ENCODE assay signal across 8 cellular contexts in the genomic region with DNA sequence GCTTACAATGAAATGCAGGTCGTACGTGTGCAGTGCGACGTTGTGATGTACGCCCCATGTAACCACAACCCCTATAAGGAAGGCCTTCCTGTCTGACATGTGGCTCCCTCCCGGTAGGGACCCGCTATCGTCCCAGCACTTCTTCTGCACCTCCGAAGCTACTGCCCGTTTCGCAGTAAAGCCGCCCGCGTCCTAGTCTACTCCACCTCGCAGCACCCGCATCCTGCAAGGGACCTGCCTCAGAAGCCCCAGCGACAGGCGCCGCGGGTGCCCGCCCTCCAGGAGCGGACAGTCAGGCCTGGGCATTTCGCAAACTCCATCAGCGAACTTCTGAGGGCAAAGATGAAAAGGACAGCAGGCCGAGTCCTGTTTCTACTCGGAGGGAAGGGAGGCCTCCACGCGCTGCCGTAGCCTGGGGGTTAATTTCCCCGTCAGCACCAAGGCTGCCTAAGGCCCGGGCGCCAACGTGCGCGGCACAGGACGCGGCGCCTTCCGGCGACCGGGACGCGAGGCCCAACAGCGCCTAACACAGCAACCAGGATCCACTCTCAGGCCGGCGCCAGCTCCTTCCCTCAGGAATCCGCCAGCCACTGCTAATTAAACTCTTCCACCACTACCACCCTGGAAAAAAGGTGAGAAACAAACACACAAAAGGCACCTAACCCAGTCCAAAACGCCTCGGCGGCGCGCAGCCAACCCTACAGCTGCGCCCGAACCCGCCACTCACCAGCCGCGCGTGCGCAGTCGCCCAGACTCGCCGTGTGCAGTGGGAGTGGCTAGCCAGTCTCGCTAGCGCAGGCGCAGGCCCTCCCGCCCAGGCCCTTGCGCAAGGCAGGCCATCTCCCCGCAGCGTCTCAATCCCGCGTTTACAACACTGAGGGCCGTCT. TPM values are rescaled to one million over a fixed set of nuclear protein-coding genes. Genes with fewer than 3 reads are reported as not detected.
DNase-seq lines count a peak whose midpoint lies in the region; ATAC-seq and TF ChIP-seq lines count a peak whose summit lies in the region.

A gene with protein sequence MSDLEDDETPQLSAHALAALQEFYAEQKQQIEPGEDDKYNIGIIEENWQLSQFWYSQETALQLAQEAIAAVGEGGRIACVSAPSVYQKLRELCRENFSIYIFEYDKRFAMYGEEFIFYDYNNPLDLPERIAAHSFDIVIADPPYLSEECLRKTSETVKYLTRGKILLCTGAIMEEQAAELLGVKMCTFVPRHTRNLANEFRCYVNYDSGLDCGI (minus strand): TSS at position 768 of the 887 bp plus-strand sequence. CDS start 16,363 bp downstream, outside the sequence.

- H3K36me3 ChIP-seq in DOHH2 (ENCODE audit: control insufficient read depth, low read length), result peaks cover 45% of the 10 kb centered on the region
- peaks cover 13% of the 10 kb centered on the region for H3K36me3 ChIP-seq in GM23248 (ENCODE audit: low read depth)
- no peaks in the 10 kb centered on the region for H3K36me3 ChIP-seq in fibroblast of lung (ENCODE audit: control insufficient read depth, insufficient read depth, low read length)
- peaks cover 0 to 5% (median 0%) of the 10 kb centered on the region in 3 experiments for H3K36me3 ChIP-seq in naive thymus-derived CD4-positive, alpha-beta T cell (ENCODE audit: control insufficient read depth in 2 of 3, insufficient read depth in 3 of 3, low read length in 3 of 3)

- peaks cover 0 to 24% (median 9%) of the 10 kb centered on the region in 11 donors for H3K9me3 Mint-ChIP-seq in naive thymus-derived CD4-positive, alpha-beta T cell
- peaks cover 7% of the 10 kb centered on the region for H3K9me3 Mint-ChIP-seq in stimulated activated memory B cell treated with anti-CD40 and anti-IgM and Interleukin-4, amounts not matched to agents 10 μg/mL and 1 μg/mL and 100 μg/mL, for 72 hours

- peaks cover 22% of the 10 kb centered on the region for H3F3A ChIP-seq in DOHH2 (ENCODE audit: control insufficient read depth, insufficient read depth)
- H3F3A ChIP-seq in GM23248 (ENCODE audit: insufficient read depth), result 0 out of 2 replicates have a peak, but pooled peaks cover 9% of the 10 kb centered on the region

- peak within 1 kb of the TSS; percentile 85 to 99 (median 94) for H3K4me3 Mint-ChIP-seq in naive thymus-derived CD4-positive, alpha-beta T cell
- peak within 1 kb of the TSS; percentile 93 for H3K4me3 Mint-ChIP-seq in stimulated activated memory B cell treated with anti-CD40 and anti-IgM and Interleukin-4, amounts not matched to agents 10 μg/mL and 1 μg/mL and 100 μg/mL, for 72 hours

- no peaks in the 10 kb centered on the region for H3K27me3 ChIP-seq in DOHH2 (ENCODE audit: control insufficient read depth, low read length)
- H3K27me3 ChIP-seq in GM23248 (replicated peaks; ENCODE audit: insufficient read depth), result no peaks in the 10 kb centered on the region
- H3K27me3 ChIP-seq in fibroblast of lung (ENCODE audit: control insufficient read depth, insufficient read depth, low read length), result no peaks in the 10 kb centered on the region
- no peaks in the 10 kb centered on the region for H3K27me3 ChIP-seq in naive thymus-derived CD4-positive, alpha-beta T cell (ENCODE audit: control insufficient read depth in 2 of 2, insufficient read depth in 2 of 2, low read length in 2 of 2)

- H3K27me3 Mint-ChIP-seq in naive thymus-derived CD4-positive, alpha-beta T cell, result no peaks in the 10 kb centered on the region
- H3K27me3 Mint-ChIP-seq in stimulated activated memory B cell treated with anti-CD40 and anti-IgM and Interleukin-4, amounts not matched to agents 10 μg/mL and 1 μg/mL and 100 μg/mL, for 72 hours, result no peaks in the 10 kb centered on the region

- H3K36me3 Mint-ChIP-seq in naive thymus-derived CD4-positive, alpha-beta T cell, result peaks cover 8 to 46% (median 23%) of the 10 kb centered on the region in 5 donors
- H3K36me3 Mint-ChIP-seq in stimulated activated memory B cell treated with anti-CD40 and anti-IgM and Interleukin-4, amounts not matched to agents 10 μg/mL and 1 μg/mL and 100 μg/mL, for 72 hours, result peaks cover 21% of the 10 kb centered on the region

- TF ChIP-seq CTCF in DOHH2 (IDR thresholded peaks at IDR 0.05; ENCODE audit: low read depth, low read length, poor library complexity, severe bottlenecking) (no peak), fibroblast of lung (conservative IDR thresholded peaks at IDR 0.05 in 1 of 2, IDR thresholded peaks at IDR 0.05 in 1 of 2; ENCODE audit: low read depth in 1 of 2, low read length in 2 of 2) (no peak)

- intact Hi-C loops in naive thymus-derived CD4-positive, alpha-beta T cell (cut with micrococcal nuclease), result loop anchor here (1.0 to 5.0 kb wide), 23 partner anchors 55 to 1141 kb away; a partner anchor contains a TSS

- H3K9me3 ChIP-seq in DOHH2 (ENCODE audit: control insufficient read depth, insufficient read depth, low read length) (peaks cover 8% of the 10 kb centered on the region; the same call in 1 of the 2 replicates), GM23248 (ENCODE audit: low read depth) (no peaks in the 10 kb centered on the region), fibroblast of lung (ENCODE audit: control insufficient read depth, insufficient read depth, low read depth, low read length) (no peaks in the 10 kb centered on the region)
- no peaks in the 10 kb centered on the region for H3K9me3 ChIP-seq in naive thymus-derived CD4-positive, alpha-beta T cell (ENCODE audit: control insufficient read depth in 2 of 3, low read length in 3 of 3)

- H3K4me3 ChIP-seq in DOHH2 (ENCODE audit: low read length), result peak within 1 kb of the TSS; percentile 87
- peak within 1 kb of the TSS; percentile 77 for H3K4me3 ChIP-seq in GM23248
- peak within 1 kb of the TSS; percentile 57 to 71 (median 66) for H3K4me3 ChIP-seq in fibroblast of lung (replicated peaks in 1 of 4; ENCODE audit: control extremely low read depth in 1 of 4, insufficient read depth in 1 of 4, low read depth in 3 of 4, low read length in 4 of 4)
- H3K4me3 ChIP-seq in naive thymus-derived CD4-positive, alpha-beta T cell (ENCODE audit: low read length), result peak within 1 kb of the TSS; percentile 90

- CTCF ChIA-PET in naive thymus-derived CD4-positive, alpha-beta T cell (lab: Charles Lee), result interaction anchor here (1.7 kb wide), 1 partner anchor 71 kb away, joined by 3 read pairs; no protein-coding TSS in a partner anchor

- H3K4me1 ChIP-seq in DOHH2 (ENCODE audit: control insufficient read depth, low read length), result peaks cover 26% of the 10 kb centered on the region
- H3K4me1 ChIP-seq in GM23248 (ENCODE audit: insufficient read depth), result peaks cover 8% of the 10 kb centered on the region; the same call in 1 of the 2 replicates
- H3K4me1 ChIP-seq in fibroblast of lung (ENCODE audit: control insufficient read depth, extremely low read depth, insufficient read depth, low read length), result no peaks in the 10 kb centered on the region
- peaks cover 9 to 16% of the 10 kb centered on the region in 2 donors for H3K4me1 ChIP-seq in naive thymus-derived CD4-positive, alpha-beta T cell (ENCODE audit: control insufficient read depth in 2 of 2, insufficient read depth in 2 of 2, low read length in 2 of 2)

- DNase-seq in GM23248 (peak; percentile 98), Kasumi-1 (lab: John Stamatoyannopoulos, UW) (peak; percentile 64 to 66), RKO (ENCODE audit: low spot score) (peak; percentile 94), fibroblast of lung (ENCODE audit: low read depth in 2 of 2) (peak; percentile 88 to 94)
- DNase-seq in activated T-helper 1 cell treated with anti-CD3 and anti-CD28 coated beads, Interleukin-2, amount 50 U/mL, for 16 hours (ENCODE audit: low read depth in 1 of 2, low spot score in 1 of 2), result peak; percentile 89
- DNase-seq in naive thymus-derived CD4-positive, alpha-beta T cell, result peak; percentile 88 to 98 (median 94)

- no peaks in the 10 kb centered on the region for H4K20me1 ChIP-seq in DOHH2 (ENCODE audit: control insufficient read depth, insufficient read depth, low read depth, low read length)
- no peaks in the 10 kb centered on the region for H4K20me1 ChIP-seq in GM23248 (ENCODE audit: insufficient read depth)
- no peaks in the 10 kb centered on the region for H4K20me1 ChIP-seq in fibroblast of lung (ENCODE audit: control insufficient read depth, extremely low read depth, insufficient read depth, low read length)

- H3K27ac Mint-ChIP-seq in naive thymus-derived CD4-positive, alpha-beta T cell, result peak within 1 kb of the TSS; percentile 94 to 100 (median 99)
- H3K27ac Mint-ChIP-seq in stimulated activated memory B cell treated with anti-CD40 and anti-IgM and Interleukin-4, amounts not matched to agents 10 μg/mL and 1 μg/mL and 100 μg/mL, for 72 hours, result peak within 1 kb of the TSS; percentile 95

- peak within 1 kb of the TSS; percentile 88 for H3K27ac ChIP-seq in DOHH2 (ENCODE audit: low read depth, low read length)
- peak within 1 kb of the TSS; percentile 85 for H3K27ac ChIP-seq in GM23248
- peak within 1 kb of the TSS; percentile 92 for H3K27ac ChIP-seq in fibroblast of lung (ENCODE audit: insufficient read depth, low read length)
- peak within 1 kb of the TSS; percentile 93 for H3K27ac ChIP-seq in naive thymus-derived CD4-positive, alpha-beta T cell (ENCODE audit: low read depth, low read length)

- in situ Hi-C loops in GM23248 (cut with MboI), result no loop called here

- H3K79me2 ChIP-seq in DOHH2 (ENCODE audit: control insufficient read depth, low read length), result peaks cover 39% of the 10 kb centered on the region
- H3K79me2 ChIP-seq in GM23248 (ENCODE audit: insufficient read depth), result peaks cover 29% of the 10 kb centered on the region
- peaks cover 6% of the 10 kb centered on the region for H3K79me2 ChIP-seq in fibroblast of lung (ENCODE audit: control insufficient read depth, insufficient read depth, low read length)

- peaks cover 19 to 60% (median 53%) of the 10 kb centered on the region in 7 donors for H3K4me1 Mint-ChIP-seq in naive thymus-derived CD4-positive, alpha-beta T cell
- H3K4me1 Mint-ChIP-seq in stimulated activated memory B cell treated with anti-CD40 and anti-IgM and Interleukin-4, amounts not matched to agents 10 μg/mL and 1 μg/mL and 100 μg/mL, for 72 hours, result peaks cover 18% of the 10 kb centered on the region

- WGBS in GM23248 (ENCODE audit: low coverage in 1 of 2, low lambda C conversion rate in 2 of 2, missing lambda C conversion rate in 2 of 2), 2 experiments, result 1 to 2% methylated on average over 65 to 70 of the region's 72 CpGs

- no peaks in the 10 kb centered on the region for H3K9me2 ChIP-seq in DOHH2 (replicated peaks; ENCODE audit: control insufficient read depth, low read length)
- no peaks in the 10 kb centered on the region for H3K9me2 ChIP-seq in GM23248 (ENCODE audit: insufficient read depth)

- POLR2A ChIA-PET in naive thymus-derived CD4-positive, alpha-beta T cell (lab: Charles Lee), result interaction anchor here (0.6 to 3.1 kb wide), 16 partner anchors 9 to 1141 kb away, joined by 3 to 9 read pairs (median 4); a partner anchor contains a TSS

- peak; percentile 93 for ATAC-seq in naive thymus-derived CD4-positive, alpha-beta T cell
- ATAC-seq in stimulated activated memory B cell treated with anti-CD40 and anti-IgM and Interleukin-4, amounts not matched to agents 10 μg/mL and 1 μg/mL and 100 μg/mL, for 72 hours, result peak; percentile 99

- H3K4me2 ChIP-seq in DOHH2 (ENCODE audit: low read length) (peak within 1 kb of the TSS; percentile 88), GM23248 (ENCODE audit: unreplicated experiment) (peak within 1 kb of the TSS; percentile 77), fibroblast of lung (ENCODE audit: extremely low read depth, insufficient read depth, low read length) (peak within 1 kb of the TSS; percentile 88)

- H3K9ac ChIP-seq in GM23248 (peak within 1 kb of the TSS; percentile 90), fibroblast of lung (ENCODE audit: insufficient read depth, low read length) (peak within 1 kb of the TSS; percentile 93)

- H2AFZ ChIP-seq in GM23248 (peak within 1 kb of the TSS; percentile 82), fibroblast of lung (ENCODE audit: low read length) (peak within 1 kb of the TSS; percentile 84)

RNA-seq across cellular contexts. Expression of the gene that starts here (rescaled TPM):
- total RNA-seq in GM23248 (2014; rRNA removed; shearing (Covaris generic)), result 9.1 and 13.7 TPM in 2 replicates
- polyA plus RNA-seq in GM23248 (2016; fragmentation: Nextera tagmentation; extraction: Ambion mirVana) (23.0 and 23.1 TPM in 2 replicates), fibroblast of lung (17.7 and 18.0 TPM in 2 replicates)
- 7.6 and 9.8 TPM in 2 replicates for total RNA-seq in fibroblast of lung
- polyA plus RNA-seq in fibroblast of lung (2012), result 14.3 and 15.0 TPM in 2 replicates
- 1.5 TPM in 2 replicates for polyA minus RNA-seq in fibroblast of lung (ENCODE audit: low replicate concordance)
- total RNA-seq in naive thymus-derived CD4-positive, alpha-beta T cell, result 10 to 100 TPM in 1 of 5 experiments, 1 to 10 TPM in 4; 4.2 to 11.2 (median 8.5) TPM
- polyA plus RNA-seq in naive thymus-derived CD4-positive, alpha-beta T cell, result 10 to 100 TPM; 13.1 to 14.1 TPM

Comparison
In these comparisons a context has a peak if more than half of its experiments do, and no peak if none do; other contexts are left out.
1. Peak in every context shown above with its lines: DNase-seq, ATAC-seq, H3K4me3 ChIP-seq and H3K27ac ChIP-seq.